22 cellular contexts compared by ENCODE assay signal in the genomic region with DNA sequence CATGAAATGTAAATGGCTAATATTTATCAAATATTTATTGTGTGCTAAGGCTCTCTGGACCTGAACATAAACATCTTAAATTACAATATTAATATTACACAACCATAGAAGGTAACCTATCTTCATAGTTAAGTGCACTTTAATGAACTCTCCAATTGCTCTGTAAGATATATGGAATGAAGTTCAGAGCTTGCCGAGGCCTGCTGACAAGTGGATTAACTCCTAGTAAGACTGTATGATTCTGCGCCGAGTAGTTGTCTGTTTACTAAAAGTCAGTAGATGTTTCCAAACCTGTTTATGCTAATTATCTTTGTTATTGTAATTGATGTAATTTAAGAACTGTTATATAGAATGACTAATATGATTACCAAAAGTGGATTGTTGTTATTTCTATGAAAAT.
DNase-seq lines count a peak whose midpoint lies in the region; ATAC-seq and TF ChIP-seq lines count a peak whose summit lies in the region.
"Had no signal": no experiment of that assay in that cellular context is flagged by ENCODE, and none has a peak within 500 bp of the region (broad histone marks: within the 10 kb centered on the region; RNA-seq: fewer than 3 reads in every experiment).

No MANE protein-coding gene starts in this region.

- ATAC-seq in foreskin keratinocyte (no peak), GM21786 (IDR thresholded peaks at IDR 0.05; ENCODE audit: unreplicated experiment) (no peak), GM21390 (IDR thresholded peaks at IDR 0.05; ENCODE audit: unreplicated experiment) (no peak)
- no peak for ATAC-seq in stimulated activated effector memory CD8-positive, alpha-beta T cell treated with anti-CD3 and anti-CD28 coated beads, Interleukin-12 subunit alpha, Interleukin-12 subunit beta, amount 100 ng/mL, for 72 hours
- ATAC-seq: GM23338, HepG2, K562, T-cell had no signal

- no peaks in the 10 kb centered on the region for H3K4me1 ChIP-seq in foreskin keratinocyte
- H3K4me1 ChIP-seq: Peyer's patch had no signal

- DNase-seq in LNCaP clone FGC (ENCODE audit: low read depth) (peak; percentile 34), foreskin keratinocyte (peak; percentile 40 to 55), GM03348 (ENCODE audit: low spot score) (no peak)
- DNase-seq in stimulated activated effector memory CD8-positive, alpha-beta T cell treated with anti-CD3 and anti-CD28 coated beads, Interleukin-12 subunit alpha, Interleukin-12 subunit beta, amount 100 ng/mL, for 72 hours (ENCODE audit: low spot score in 2 of 2) = no peak
- DNase-seq: ACHN; CD4-positive, alpha-beta T cell; COR-L47; DND-41; HCEC 1CT; NCI-H1092 treated with DMSO at 0.1 percent for 48 hours; NCI-H2029 treated with DMSO at 0.1 percent for 48 hours; NCI-H748 treated with DMSO at 0.1 percent for 48 hours; Peyer's patch; T-cell had no signal

- H3K27ac ChIP-seq in angular gyrus (ENCODE audit: low read depth, low read length) (peak overlapping the region; percentile 45), foreskin keratinocyte (no peak overlapping the region)
- H3K27ac ChIP-seq: BLaER1, HL-60, Peyer's patch had no signal

- no peak for TF ChIP-seq CTCF in LNCaP clone FGC (IDR thresholded peaks at IDR 0.05; ENCODE audit: control insufficient read depth, extremely low read depth, insufficient read depth)
- TF ChIP-seq CTCF in foreskin keratinocyte (conservative IDR thresholded peaks at IDR 0.05) = no peak

- no peaks in the 10 kb centered on the region for H3K4me1 Mint-ChIP-seq in stimulated activated effector memory CD8-positive, alpha-beta T cell treated with anti-CD3 and anti-CD28 coated beads, Interleukin-12 subunit alpha, Interleukin-12 subunit beta, amount 100 ng/mL, for 72 hours
- H3K4me1 Mint-ChIP-seq: T-cell had no signal

- no peaks in the 10 kb centered on the region for H3K27me3 ChIP-seq in foreskin keratinocyte
- H3K27me3 ChIP-seq: BLaER1, Peyer's patch had no signal

- no peaks in the 10 kb centered on the region for H3K9me3 Mint-ChIP-seq in stimulated activated effector memory CD8-positive, alpha-beta T cell treated with anti-CD3 and anti-CD28 coated beads, Interleukin-12 subunit alpha, Interleukin-12 subunit beta, amount 100 ng/mL, for 72 hours
- H3K9me3 Mint-ChIP-seq: CD4-positive, alpha-beta T cell; GM23338 had no signal

- no peak overlapping the region for H3K4me3 Mint-ChIP-seq in stimulated activated effector memory CD8-positive, alpha-beta T cell treated with anti-CD3 and anti-CD28 coated beads, Interleukin-12 subunit alpha, Interleukin-12 subunit beta, amount 100 ng/mL, for 72 hours
- H3K4me3 Mint-ChIP-seq: CD4-positive, alpha-beta T cell; GM23338; T-cell had no signal

- no peak overlapping the region for H3K4me3 ChIP-seq in LNCaP clone FGC (ENCODE audit: low read depth, low read length)
- H3K4me3 ChIP-seq: BLaER1, GM23338, K562, Peyer's patch had no signal

- H3K27ac Mint-ChIP-seq in stimulated activated effector memory CD8-positive, alpha-beta T cell treated with anti-CD3 and anti-CD28 coated beads, Interleukin-12 subunit alpha, Interleukin-12 subunit beta, amount 100 ng/mL, for 72 hours = no peak overlapping the region
- H3K27ac Mint-ChIP-seq: CD4-positive, alpha-beta T cell; GM23338; T-cell had no signal

- no peaks in the 10 kb centered on the region for H3K36me3 Mint-ChIP-seq in stimulated activated effector memory CD8-positive, alpha-beta T cell treated with anti-CD3 and anti-CD28 coated beads, Interleukin-12 subunit alpha, Interleukin-12 subunit beta, amount 100 ng/mL, for 72 hours
- H3K36me3 Mint-ChIP-seq: T-cell had no signal

Comparison
In these comparisons a context has a peak if more than half of its experiments do, and no peak if none do; other contexts are left out.
1. DNase-seq: peak in LNCaP clone FGC (single experiment) and foreskin keratinocyte (2 of 2); none in GM03348 (single experiment) and stimulated activated effector memory CD8-positive, alpha-beta T cell treated with anti-CD3 and anti-CD28 coated beads, Interleukin-12 subunit alpha, Interleukin-12 subunit beta, amount 100 ng/mL, for 72 hours (0 of 2).